1 cellular context compared by ENCODE assay signal in the genomic region with DNA sequence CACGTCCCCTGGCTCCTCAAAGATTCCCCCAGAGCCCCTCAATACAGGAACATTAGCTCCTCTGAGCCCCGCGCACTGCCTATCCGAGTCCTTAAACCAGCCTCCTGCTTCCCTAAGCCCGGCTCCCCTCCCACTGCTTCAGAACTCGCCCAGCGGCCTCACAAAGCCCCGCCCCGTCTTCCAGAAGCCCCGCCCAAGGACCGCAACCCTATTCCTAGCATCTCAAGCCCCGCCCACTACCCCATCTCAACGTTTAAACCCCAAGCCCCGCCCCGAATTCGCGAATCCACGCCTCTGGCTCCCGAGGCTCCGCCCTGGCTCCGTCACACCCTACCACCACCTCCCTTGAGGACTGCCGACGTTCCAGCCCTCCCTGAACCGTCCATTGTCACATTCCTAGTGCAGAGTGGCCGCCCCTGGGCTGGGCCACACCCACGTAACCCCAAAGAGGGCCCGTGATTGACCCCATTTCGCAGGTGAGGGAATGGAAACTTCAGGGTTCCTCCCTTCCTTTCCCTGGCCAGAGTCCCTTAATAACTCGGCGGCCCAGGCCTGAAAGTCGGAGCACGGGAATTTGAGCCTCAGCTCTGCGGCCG.
TF ChIP-seq lines count a peak whose summit lies in the region.

No MANE protein-coding gene starts in this region.

TF ChIP-seq in HepG2, 621 proteins besides CTCF, POLR2A, EP300 and RAD21 (continued from another document and continues in another):
- TF ChIP-seq, protein P1, sequence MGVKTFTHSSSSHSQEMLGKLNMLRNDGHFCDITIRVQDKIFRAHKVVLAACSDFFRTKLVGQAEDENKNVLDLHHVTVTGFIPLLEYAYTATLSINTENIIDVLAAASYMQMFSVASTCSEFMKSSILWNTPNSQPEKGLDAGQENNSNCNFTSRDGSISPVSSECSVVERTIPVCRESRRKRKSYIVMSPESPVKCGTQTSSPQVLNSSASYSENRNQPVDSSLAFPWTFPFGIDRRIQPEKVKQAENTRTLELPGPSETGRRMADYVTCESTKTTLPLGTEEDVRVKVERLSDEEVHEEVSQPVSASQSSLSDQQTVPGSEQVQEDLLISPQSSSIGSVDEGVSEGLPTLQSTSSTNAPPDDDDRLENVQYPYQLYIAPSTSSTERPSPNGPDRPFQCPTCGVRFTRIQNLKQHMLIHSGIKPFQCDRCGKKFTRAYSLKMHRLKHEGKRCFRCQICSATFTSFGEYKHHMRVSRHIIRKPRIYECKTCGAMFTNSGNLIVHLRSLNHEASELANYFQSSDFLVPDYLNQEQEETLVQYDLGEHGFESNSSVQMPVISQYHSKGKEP (CRISPR knock-in tag; IDR thresholded peaks at IDR 0.05): no peak
- TF ChIP-seq, protein P2, sequence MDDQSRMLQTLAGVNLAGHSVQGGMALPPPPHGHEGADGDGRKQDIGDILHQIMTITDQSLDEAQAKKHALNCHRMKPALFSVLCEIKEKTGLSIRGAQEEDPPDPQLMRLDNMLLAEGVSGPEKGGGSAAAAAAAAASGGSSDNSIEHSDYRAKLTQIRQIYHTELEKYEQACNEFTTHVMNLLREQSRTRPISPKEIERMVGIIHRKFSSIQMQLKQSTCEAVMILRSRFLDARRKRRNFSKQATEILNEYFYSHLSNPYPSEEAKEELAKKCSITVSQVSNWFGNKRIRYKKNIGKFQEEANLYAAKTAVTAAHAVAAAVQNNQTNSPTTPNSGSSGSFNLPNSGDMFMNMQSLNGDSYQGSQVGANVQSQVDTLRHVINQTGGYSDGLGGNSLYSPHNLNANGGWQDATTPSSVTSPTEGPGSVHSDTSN (CRISPR knock-in tag; IDR thresholded peaks at IDR 0.05; ENCODE audit: borderline replicate concordance): no peak
- TF ChIP-seq CREM (IDR thresholded peaks at IDR 0.05) (no peak), CREM (CRISPR knock-in tag; IDR thresholded peaks at IDR 0.05) (no peak), ZNF329 (CRISPR knock-in tag; IDR thresholded peaks at IDR 0.05; ENCODE audit: low read depth) (no peak), MAF1 (CRISPR knock-in tag; IDR thresholded peaks at IDR 0.05; ENCODE audit: borderline replicate concordance) (no peak), ZFYVE20 (CRISPR knock-in tag; IDR thresholded peaks at IDR 0.05; ENCODE audit: borderline replicate concordance, low read depth) (no peak), ZNF878 (CRISPR knock-in tag; IDR thresholded peaks at IDR 0.05) (no peak), ZNF34 (CRISPR knock-in tag; IDR thresholded peaks at IDR 0.05; ENCODE audit: borderline replicate concordance) (no peak), RBM22 (optimal IDR thresholded peaks at IDR 0.05; ENCODE audit: low read length) (no peak), ZNF296 (CRISPR knock-in tag; conservative IDR thresholded peaks at IDR 0.05) (no peak), FOXK2 (IDR thresholded peaks at IDR 0.05) (no peak), ZNF557 (CRISPR knock-in tag; IDR thresholded peaks at IDR 0.05) (no peak), ZNF841 (CRISPR knock-in tag; IDR thresholded peaks at IDR 0.05; ENCODE audit: borderline replicate concordance) (no peak), TOPORS (CRISPR knock-in tag; IDR thresholded peaks at IDR 0.05) (no peak), ZNF644 (CRISPR knock-in tag; IDR thresholded peaks at IDR 0.05; ENCODE audit: low read depth) (0 out of 2 replicates have a peak, but pooled peaks have one; percentile 18), ZNF746 (CRISPR knock-in tag; IDR thresholded peaks at IDR 0.05) (0 out of 2 replicates have a peak, but pooled peaks have one; percentile 33), PPARG (CRISPR knock-in tag; conservative IDR thresholded peaks at IDR 0.05) (no peak)
- TF ChIP-seq, protein P3, sequence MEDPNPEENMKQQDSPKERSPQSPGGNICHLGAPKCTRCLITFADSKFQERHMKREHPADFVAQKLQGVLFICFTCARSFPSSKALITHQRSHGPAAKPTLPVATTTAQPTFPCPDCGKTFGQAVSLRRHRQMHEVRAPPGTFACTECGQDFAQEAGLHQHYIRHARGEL (CRISPR knock-in tag; IDR thresholded peaks at IDR 0.05): no peak
- TF ChIP-seq, protein P4, sequence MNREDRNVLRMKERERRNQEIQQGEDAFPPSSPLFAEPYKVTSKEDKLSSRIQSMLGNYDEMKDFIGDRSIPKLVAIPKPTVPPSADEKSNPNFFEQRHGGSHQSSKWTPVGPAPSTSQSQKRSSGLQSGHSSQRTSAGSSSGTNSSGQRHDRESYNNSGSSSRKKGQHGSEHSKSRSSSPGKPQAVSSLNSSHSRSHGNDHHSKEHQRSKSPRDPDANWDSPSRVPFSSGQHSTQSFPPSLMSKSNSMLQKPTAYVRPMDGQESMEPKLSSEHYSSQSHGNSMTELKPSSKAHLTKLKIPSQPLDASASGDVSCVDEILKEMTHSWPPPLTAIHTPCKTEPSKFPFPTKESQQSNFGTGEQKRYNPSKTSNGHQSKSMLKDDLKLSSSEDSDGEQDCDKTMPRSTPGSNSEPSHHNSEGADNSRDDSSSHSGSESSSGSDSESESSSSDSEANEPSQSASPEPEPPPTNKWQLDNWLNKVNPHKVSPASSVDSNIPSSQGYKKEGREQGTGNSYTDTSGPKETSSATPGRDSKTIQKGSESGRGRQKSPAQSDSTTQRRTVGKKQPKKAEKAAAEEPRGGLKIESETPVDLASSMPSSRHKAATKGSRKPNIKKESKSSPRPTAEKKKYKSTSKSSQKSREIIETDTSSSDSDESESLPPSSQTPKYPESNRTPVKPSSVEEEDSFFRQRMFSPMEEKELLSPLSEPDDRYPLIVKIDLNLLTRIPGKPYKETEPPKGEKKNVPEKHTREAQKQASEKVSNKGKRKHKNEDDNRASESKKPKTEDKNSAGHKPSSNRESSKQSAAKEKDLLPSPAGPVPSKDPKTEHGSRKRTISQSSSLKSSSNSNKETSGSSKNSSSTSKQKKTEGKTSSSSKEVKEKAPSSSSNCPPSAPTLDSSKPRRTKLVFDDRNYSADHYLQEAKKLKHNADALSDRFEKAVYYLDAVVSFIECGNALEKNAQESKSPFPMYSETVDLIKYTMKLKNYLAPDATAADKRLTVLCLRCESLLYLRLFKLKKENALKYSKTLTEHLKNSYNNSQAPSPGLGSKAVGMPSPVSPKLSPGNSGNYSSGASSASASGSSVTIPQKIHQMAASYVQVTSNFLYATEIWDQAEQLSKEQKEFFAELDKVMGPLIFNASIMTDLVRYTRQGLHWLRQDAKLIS (CRISPR knock-in tag; IDR thresholded peaks at IDR 0.05): no peak
- TF ChIP-seq, protein P5, sequence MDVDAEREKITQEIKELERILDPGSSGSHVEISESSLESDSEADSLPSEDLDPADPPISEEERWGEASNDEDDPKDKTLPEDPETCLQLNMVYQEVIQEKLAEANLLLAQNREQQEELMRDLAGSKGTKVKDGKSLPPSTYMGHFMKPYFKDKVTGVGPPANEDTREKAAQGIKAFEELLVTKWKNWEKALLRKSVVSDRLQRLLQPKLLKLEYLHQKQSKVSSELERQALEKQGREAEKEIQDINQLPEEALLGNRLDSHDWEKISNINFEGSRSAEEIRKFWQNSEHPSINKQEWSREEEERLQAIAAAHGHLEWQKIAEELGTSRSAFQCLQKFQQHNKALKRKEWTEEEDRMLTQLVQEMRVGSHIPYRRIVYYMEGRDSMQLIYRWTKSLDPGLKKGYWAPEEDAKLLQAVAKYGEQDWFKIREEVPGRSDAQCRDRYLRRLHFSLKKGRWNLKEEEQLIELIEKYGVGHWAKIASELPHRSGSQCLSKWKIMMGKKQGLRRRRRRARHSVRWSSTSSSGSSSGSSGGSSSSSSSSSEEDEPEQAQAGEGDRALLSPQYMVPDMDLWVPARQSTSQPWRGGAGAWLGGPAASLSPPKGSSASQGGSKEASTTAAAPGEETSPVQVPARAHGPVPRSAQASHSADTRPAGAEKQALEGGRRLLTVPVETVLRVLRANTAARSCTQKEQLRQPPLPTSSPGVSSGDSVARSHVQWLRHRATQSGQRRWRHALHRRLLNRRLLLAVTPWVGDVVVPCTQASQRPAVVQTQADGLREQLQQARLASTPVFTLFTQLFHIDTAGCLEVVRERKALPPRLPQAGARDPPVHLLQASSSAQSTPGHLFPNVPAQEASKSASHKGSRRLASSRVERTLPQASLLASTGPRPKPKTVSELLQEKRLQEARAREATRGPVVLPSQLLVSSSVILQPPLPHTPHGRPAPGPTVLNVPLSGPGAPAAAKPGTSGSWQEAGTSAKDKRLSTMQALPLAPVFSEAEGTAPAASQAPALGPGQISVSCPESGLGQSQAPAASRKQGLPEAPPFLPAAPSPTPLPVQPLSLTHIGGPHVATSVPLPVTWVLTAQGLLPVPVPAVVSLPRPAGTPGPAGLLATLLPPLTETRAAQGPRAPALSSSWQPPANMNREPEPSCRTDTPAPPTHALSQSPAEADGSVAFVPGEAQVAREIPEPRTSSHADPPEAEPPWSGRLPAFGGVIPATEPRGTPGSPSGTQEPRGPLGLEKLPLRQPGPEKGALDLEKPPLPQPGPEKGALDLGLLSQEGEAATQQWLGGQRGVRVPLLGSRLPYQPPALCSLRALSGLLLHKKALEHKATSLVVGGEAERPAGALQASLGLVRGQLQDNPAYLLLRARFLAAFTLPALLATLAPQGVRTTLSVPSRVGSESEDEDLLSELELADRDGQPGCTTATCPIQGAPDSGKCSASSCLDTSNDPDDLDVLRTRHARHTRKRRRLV (CRISPR knock-in tag; IDR thresholded peaks at IDR 0.05): no peak
- TF ChIP-seq, protein P6, sequence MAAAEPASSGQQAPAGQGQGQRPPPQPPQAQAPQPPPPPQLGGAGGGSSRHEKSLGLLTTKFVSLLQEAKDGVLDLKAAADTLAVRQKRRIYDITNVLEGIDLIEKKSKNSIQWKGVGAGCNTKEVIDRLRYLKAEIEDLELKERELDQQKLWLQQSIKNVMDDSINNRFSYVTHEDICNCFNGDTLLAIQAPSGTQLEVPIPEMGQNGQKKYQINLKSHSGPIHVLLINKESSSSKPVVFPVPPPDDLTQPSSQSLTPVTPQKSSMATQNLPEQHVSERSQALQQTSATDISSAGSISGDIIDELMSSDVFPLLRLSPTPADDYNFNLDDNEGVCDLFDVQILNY (CRISPR knock-in tag; conservative IDR thresholded peaks at IDR 0.05): no peak
- TF ChIP-seq, protein P7, sequence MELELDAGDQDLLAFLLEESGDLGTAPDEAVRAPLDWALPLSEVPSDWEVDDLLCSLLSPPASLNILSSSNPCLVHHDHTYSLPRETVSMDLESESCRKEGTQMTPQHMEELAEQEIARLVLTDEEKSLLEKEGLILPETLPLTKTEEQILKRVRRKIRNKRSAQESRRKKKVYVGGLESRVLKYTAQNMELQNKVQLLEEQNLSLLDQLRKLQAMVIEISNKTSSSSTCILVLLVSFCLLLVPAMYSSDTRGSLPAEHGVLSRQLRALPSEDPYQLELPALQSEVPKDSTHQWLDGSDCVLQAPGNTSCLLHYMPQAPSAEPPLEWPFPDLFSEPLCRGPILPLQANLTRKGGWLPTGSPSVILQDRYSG (CRISPR knock-in tag; IDR thresholded peaks at IDR 0.05): peak; percentile 79; the same call in 1 of the 2 replicates
- TF ChIP-seq, protein P8, sequence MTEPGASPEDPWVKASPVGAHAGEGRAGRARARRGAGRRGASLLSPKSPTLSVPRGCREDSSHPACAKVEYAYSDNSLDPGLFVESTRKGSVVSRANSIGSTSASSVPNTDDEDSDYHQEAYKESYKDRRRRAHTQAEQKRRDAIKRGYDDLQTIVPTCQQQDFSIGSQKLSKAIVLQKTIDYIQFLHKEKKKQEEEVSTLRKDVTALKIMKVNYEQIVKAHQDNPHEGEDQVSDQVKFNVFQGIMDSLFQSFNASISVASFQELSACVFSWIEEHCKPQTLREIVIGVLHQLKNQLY (CRISPR knock-in tag; IDR thresholded peaks at IDR 0.05): no peak
- TF ChIP-seq, protein P9, sequence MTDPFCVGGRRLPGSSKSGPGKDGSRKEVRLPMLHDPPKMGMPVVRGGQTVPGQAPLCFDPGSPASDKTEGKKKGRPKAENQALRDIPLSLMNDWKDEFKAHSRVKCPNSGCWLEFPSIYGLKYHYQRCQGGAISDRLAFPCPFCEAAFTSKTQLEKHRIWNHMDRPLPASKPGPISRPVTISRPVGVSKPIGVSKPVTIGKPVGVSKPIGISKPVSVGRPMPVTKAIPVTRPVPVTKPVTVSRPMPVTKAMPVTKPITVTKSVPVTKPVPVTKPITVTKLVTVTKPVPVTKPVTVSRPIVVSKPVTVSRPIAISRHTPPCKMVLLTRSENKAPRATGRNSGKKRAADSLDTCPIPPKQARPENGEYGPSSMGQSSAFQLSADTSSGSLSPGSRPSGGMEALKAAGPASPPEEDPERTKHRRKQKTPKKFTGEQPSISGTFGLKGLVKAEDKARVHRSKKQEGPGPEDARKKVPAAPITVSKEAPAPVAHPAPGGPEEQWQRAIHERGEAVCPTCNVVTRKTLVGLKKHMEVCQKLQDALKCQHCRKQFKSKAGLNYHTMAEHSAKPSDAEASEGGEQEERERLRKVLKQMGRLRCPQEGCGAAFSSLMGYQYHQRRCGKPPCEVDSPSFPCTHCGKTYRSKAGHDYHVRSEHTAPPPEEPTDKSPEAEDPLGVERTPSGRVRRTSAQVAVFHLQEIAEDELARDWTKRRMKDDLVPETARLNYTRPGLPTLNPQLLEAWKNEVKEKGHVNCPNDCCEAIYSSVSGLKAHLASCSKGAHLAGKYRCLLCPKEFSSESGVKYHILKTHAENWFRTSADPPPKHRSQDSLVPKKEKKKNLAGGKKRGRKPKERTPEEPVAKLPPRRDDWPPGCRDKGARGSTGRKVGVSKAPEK (CRISPR knock-in tag; IDR thresholded peaks at IDR 0.05; ENCODE audit: borderline replicate concordance): no peak
- TF ChIP-seq, protein P10, sequence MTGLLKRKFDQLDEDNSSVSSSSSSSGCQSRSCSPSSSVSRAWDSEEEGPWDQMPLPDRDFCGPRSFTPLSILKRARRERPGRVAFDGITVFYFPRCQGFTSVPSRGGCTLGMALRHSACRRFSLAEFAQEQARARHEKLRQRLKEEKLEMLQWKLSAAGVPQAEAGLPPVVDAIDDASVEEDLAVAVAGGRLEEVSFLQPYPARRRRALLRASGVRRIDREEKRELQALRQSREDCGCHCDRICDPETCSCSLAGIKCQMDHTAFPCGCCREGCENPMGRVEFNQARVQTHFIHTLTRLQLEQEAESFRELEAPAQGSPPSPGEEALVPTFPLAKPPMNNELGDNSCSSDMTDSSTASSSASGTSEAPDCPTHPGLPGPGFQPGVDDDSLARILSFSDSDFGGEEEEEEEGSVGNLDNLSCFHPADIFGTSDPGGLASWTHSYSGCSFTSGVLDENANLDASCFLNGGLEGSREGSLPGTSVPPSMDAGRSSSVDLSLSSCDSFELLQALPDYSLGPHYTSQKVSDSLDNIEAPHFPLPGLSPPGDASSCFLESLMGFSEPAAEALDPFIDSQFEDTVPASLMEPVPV (CRISPR knock-in tag; IDR thresholded peaks at IDR 0.05): 0 out of 2 replicates have a peak, but pooled peaks have one; percentile 33
- TF ChIP-seq, protein P11, sequence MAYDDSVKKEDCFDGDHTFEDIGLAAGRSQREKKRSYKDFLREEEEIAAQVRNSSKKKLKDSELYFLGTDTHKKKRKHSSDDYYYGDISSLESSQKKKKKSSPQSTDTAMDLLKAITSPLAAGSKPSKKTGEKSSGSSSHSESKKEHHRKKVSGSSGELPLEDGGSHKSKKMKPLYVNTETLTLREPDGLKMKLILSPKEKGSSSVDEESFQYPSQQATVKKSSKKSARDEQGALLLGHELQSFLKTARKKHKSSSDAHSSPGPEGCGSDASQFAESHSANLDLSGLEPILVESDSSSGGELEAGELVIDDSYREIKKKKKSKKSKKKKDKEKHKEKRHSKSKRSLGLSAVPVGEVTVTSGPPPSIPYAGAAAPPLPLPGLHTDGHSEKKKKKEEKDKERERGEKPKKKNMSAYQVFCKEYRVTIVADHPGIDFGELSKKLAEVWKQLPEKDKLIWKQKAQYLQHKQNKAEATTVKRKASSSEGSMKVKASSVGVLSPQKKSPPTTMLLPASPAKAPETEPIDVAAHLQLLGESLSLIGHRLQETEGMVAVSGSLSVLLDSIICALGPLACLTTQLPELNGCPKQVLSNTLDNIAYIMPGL (CRISPR knock-in tag; IDR thresholded peaks at IDR 0.05; ENCODE audit: borderline replicate concordance in 1 of 2, low read depth in 1 of 2): peak in 1 of 2 experiments; percentile 16; a peak in 3 of 4 replicates
- TF ChIP-seq, protein P12, sequence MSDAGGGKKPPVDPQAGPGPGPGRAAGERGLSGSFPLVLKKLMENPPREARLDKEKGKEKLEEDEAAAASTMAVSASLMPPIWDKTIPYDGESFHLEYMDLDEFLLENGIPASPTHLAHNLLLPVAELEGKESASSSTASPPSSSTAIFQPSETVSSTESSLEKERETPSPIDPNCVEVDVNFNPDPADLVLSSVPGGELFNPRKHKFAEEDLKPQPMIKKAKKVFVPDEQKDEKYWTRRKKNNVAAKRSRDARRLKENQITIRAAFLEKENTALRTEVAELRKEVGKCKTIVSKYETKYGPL (CRISPR knock-in tag; IDR thresholded peaks at IDR 0.05): no peak
